20 cellular contexts compared by ENCODE assay signal in the genomic region with DNA sequence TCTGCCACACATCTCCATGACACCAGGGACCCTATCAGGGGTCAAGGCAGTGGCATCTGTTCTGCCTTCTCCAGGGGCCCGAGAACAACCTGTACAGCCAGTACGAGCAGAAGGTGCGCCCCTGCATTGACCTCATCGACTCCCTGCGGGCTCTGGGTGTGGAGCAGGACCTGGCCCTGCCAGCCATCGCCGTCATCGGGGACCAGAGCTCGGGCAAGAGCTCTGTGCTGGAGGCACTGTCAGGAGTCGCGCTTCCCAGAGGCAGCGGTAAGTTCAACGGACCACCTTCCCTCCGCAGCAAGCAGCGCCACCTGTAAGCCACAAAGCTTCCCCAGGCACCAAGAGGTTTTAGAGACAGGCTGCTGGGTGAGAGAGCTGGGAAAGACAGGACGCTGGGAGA. TPM values are rescaled to one million over a fixed set of nuclear protein-coding genes. Genes with fewer than 3 reads are reported as not detected.
"Had no signal": no experiment of that assay in that cellular context is flagged by ENCODE, and none has a peak within 500 bp of the region (broad histone marks: within the 10 kb centered on the region; RNA-seq: fewer than 3 reads in every experiment).

No MANE protein-coding gene starts in this region.

- H3K27ac ChIP-seq: cardiac muscle cell, hepatocyte, lower lobe of right lung, skin epidermis, testis, upper lobe of left lung had no signal

- H3K27me3 Mint-ChIP-seq: activated naive CD8-positive, alpha-beta T cell; natural killer cell treated with Interleukin-12 subunit alpha and Interleukin-12 subunit beta and Interleukin-15 and Interleukin-18, amount 100 ng/mL, for 72 hours had no signal

- H3K36me3 ChIP-seq: cardiac muscle cell had no signal

- H3K9me3 Mint-ChIP-seq: natural killer cell treated with Interleukin-12 subunit alpha and Interleukin-12 subunit beta and Interleukin-15 and Interleukin-18, amount 100 ng/mL, for 72 hours had no signal

- H3K27me3 ChIP-seq: cardiac muscle cell, hepatocyte, testis, upper lobe of left lung had no signal

- H3K4me3 Mint-ChIP-seq: activated naive CD8-positive, alpha-beta T cell; natural killer cell treated with Interleukin-12 subunit alpha and Interleukin-12 subunit beta and Interleukin-15 and Interleukin-18, amount 100 ng/mL, for 72 hours had no signal

- H3K27ac Mint-ChIP-seq: natural killer cell treated with Interleukin-12 subunit alpha and Interleukin-12 subunit beta and Interleukin-15 and Interleukin-18, amount 100 ng/mL, for 72 hours had no signal

- H3K4me1 ChIP-seq: lower lobe of right lung, testis, upper lobe of left lung had no signal

- DNase-seq: activated effector memory CD4-positive, alpha-beta T cell treated with Interleukin-2 at 50 U/mL for 16 hours; amygdala; dermis blood vessel endothelial cell; effector memory CD4-positive, alpha-beta T cell; foreskin fibroblast; islet precursor cell; lower lobe of right lung; stimulated activated CD4-positive, alpha-beta T cell treated with anti-CD3 and anti-CD28 coated beads, Interleukin-15, amount 100 ng/mL, for 24 hours; stimulated activated CD4-positive, alpha-beta T cell treated with anti-CD3 and anti-CD28 coated beads, Interleukin-2, amount 100 ng/mL, for 48 hours; T-helper 1 cell; T1000; testis; upper lobe of left lung had no signal

- H3K4me3 ChIP-seq: cardiac muscle cell, hepatocyte, lower lobe of right lung, skin epidermis, testis, upper lobe of left lung had no signal

- H3K9me3 ChIP-seq: lower lobe of right lung, testis, upper lobe of left lung had no signal

- ATAC-seq: activated CD4-positive, CD25-positive, alpha-beta regulatory T cell treated with anti-CD3 and anti-CD28 coated beads, Interleukin-2, amount 50 U/mL, for 24 hours; lower lobe of right lung; natural killer cell treated with Interleukin-12 subunit alpha and Interleukin-12 subunit beta and Interleukin-15 and Interleukin-18, amount 100 ng/mL, for 72 hours; SK-N-SH treated with all-trans-retinoic acid at 6 μM for 48 hours had no signal

RNA-seq across cellular contexts. Expression of a gene that starts 48.3 kb away (rescaled TPM):
- total RNA-seq: cardiac muscle cell had no signal
- polyA plus RNA-seq: cardiac muscle cell had no signal
